ENCODE assay signal across 25 cellular contexts in the genomic region with DNA sequence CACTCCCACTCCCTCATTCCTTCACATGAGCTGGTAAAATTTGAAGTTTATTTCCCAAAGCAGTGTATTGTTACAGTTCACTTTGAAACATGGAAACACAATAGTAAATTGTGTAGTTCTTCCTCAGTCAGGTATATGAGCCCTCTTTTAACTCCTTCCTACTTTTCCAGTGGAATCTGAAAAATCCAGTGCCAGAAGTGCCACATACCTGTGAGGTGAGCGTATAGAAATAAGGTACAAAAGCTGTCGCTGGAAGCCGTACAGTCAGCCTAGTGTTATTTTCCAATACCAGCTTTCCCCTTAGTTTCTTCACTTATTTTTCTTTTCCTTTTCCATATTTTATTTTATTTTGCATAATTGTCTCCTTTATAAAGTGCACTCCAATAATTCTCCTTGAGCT.
"Had no signal": no experiment of that assay in that cellular context is flagged by ENCODE, and none has a peak within 500 bp of the region (broad histone marks: within the 10 kb centered on the region; RNA-seq: fewer than 3 reads in every experiment).

No MANE protein-coding gene starts in this region.

- H3K27ac ChIP-seq: colonic mucosa, epithelial cell of prostate, esophagus squamous epithelium, gastrocnemius medialis, heart left ventricle, hepatocyte, left lung, lower lobe of right lung had no signal

- H3K27ac Mint-ChIP-seq: dendritic cell treated with granulocyte-macrophage colony-stimulating factor and Interleukin-4, amounts not matched to agents 40 ng/mL and 50 ng/mL, for 4 days; effector memory CD8-positive, alpha-beta T cell; endodermal cell; immature natural killer cell had no signal

- H3K27me3 ChIP-seq: colonic mucosa, esophagus squamous epithelium, gastrocnemius medialis, heart left ventricle, hepatocyte, left lung had no signal

- DNase-seq: colonic mucosa; cortex of kidney; effector CD8-positive, alpha-beta T cell; effector memory CD8-positive, alpha-beta T cell; endodermal cell; erythroblast; esophagus squamous epithelium; foreskin fibroblast; foreskin melanocyte; gastrocnemius medialis; heart left ventricle; hypothalamus; immature natural killer cell; left cardiac atrium; left lung; left ventricle myocardium superior; lower lobe of right lung; mesenchymal stem cell; midbrain had no signal

- H3K4me1 Mint-ChIP-seq: endodermal cell, immature natural killer cell had no signal

- H3K27me3 Mint-ChIP-seq: dendritic cell treated with granulocyte-macrophage colony-stimulating factor and Interleukin-4, amounts not matched to agents 40 ng/mL and 50 ng/mL, for 4 days; effector memory CD8-positive, alpha-beta T cell had no signal

- H3K9me3 Mint-ChIP-seq: endodermal cell had no signal

- H3K9me3 ChIP-seq: colonic mucosa, esophagus squamous epithelium, gastrocnemius medialis, heart left ventricle, lower lobe of right lung had no signal

- ATAC-seq: effector memory CD8-positive, alpha-beta T cell; esophagus mucosa; gastrocnemius medialis; heart left ventricle; left cardiac atrium; left lung; left ventricle myocardium superior; lower lobe of right lung had no signal

- H3K36me3 ChIP-seq: colonic mucosa, esophagus squamous epithelium, gastrocnemius medialis, heart left ventricle, left lung, lower lobe of right lung had no signal

- H2AFZ ChIP-seq: hepatocyte had no signal

- H3K79me2 ChIP-seq: hepatocyte had no signal

- H3K4me3 ChIP-seq: colonic mucosa, esophagus squamous epithelium, gastrocnemius medialis, heart left ventricle, hepatocyte, left lung, lower lobe of right lung had no signal

- H3K4me2 ChIP-seq: hepatocyte had no signal

- H3K4me3 Mint-ChIP-seq: dendritic cell treated with granulocyte-macrophage colony-stimulating factor and Interleukin-4, amounts not matched to agents 40 ng/mL and 50 ng/mL, for 4 days; effector memory CD8-positive, alpha-beta T cell; endodermal cell; immature natural killer cell had no signal

- H3K4me1 ChIP-seq: colonic mucosa, esophagus squamous epithelium, gastrocnemius medialis, heart left ventricle, left lung, lower lobe of right lung had no signal

- FAIRE-seq: endometrium, keratinocyte had no signal
